28 cellular contexts compared by ENCODE assay signal in the genomic region with DNA sequence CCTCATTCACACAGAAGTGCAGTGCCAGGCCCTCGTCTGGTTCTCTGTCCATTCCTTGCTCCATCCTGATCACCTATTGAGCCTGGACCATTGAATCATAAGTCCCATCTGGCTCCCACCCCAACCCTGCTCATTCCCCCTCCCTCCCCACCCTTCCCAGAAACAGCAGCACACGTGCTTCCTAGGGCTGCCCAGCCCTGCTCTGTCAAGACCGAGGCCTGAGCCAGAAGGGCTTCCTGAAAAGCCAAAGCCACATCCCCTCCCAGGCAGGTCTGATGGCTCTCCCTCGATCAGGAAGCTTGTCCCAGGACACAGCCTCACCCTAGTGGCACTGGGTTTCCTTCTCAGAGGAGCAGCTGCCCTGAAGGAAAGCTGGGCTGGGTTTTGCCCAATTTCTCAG.
"Had no signal": no experiment of that assay in that cellular context is flagged by ENCODE, and none has a peak within 500 bp of the region (broad histone marks: within the 10 kb centered on the region; RNA-seq: fewer than 3 reads in every experiment).

No MANE protein-coding gene starts in this region.

- H3K36me3 Mint-ChIP-seq: activated naive CD8-positive, alpha-beta T cell; naive B cell; T-cell had no signal

- H3K4me1 ChIP-seq: foreskin keratinocyte, left lung, prostate gland, thyroid gland, upper lobe of right lung had no signal

- H3K36me3 ChIP-seq: brain microvascular endothelial cell, left lung, ovary, prostate gland, thyroid gland, upper lobe of right lung had no signal

- H3K27ac ChIP-seq: brain microvascular endothelial cell, foreskin keratinocyte, left lung, ovary, prostate gland, thyroid gland, upper lobe of right lung had no signal

- FAIRE-seq: astrocyte had no signal

- H3K4me3 Mint-ChIP-seq: activated naive CD8-positive, alpha-beta T cell; activated T-cell treated with anti-CD3 and anti-CD28 coated beads, Interleukin-2, amount 50 U/mL, for 72 hours; dendritic cell treated with granulocyte-macrophage colony-stimulating factor and Interleukin-4, amounts not matched to agents 40 ng/mL and 50 ng/mL, for 4 days; endodermal cell; naive B cell; nephron progenitor cell; stimulated activated naive CD8-positive, alpha-beta T cell treated with anti-CD3 and anti-CD28 coated beads, Interleukin-15, amount 100 ng/mL, for 72 hours; T-cell; T-helper 2 cell treated with Interferon-gamma antibody and Interleukin-4, amounts not matched to agents 5 μg/mL and 100 μg/mL, for 36 hours had no signal

- H3K4me3 ChIP-seq: left lung, ovary, prostate gland, skin epidermis, thyroid gland, upper lobe of right lung had no signal

- H3K27me3 ChIP-seq: brain microvascular endothelial cell, left lung, ovary, thyroid gland had no signal

- H3K4me1 Mint-ChIP-seq: naive B cell; stimulated activated naive CD8-positive, alpha-beta T cell treated with anti-CD3 and anti-CD28 coated beads, Interleukin-15, amount 100 ng/mL, for 72 hours; T-cell had no signal

- DNase-seq: activated CD4-positive, alpha-beta T cell treated with anti-CD3 and anti-CD28 coated beads for 4 hours; activated CD4-positive, alpha-beta T cell treated with anti-CD3 and anti-CD28 coated beads, Interleukin-2, amount 50 U/mL, for 4 hours; activated effector memory CD4-positive, alpha-beta T cell treated with Interleukin-2 at 50 U/mL for 16 hours; activated naive CD4-positive, alpha-beta T cell treated with Interleukin-2 at 50 U/mL for 16 hours; activated T-cell treated with anti-CD3 and anti-CD28 coated beads for 4 hours; activated T-cell treated with anti-CD3 and anti-CD28 coated beads, Interleukin-2, amount 50 U/mL, for 72 hours; brain microvascular endothelial cell; central memory CD4-positive, alpha-beta T cell; endodermal cell; foreskin keratinocyte; kidney glomerular epithelial cell; left lung; naive B cell; nephron progenitor cell; ovary; stimulated activated CD4-positive, alpha-beta T cell treated with anti-CD3 and anti-CD28 coated beads, Interleukin-12 subunit alpha, Interleukin-12 subunit beta, amount 100 ng/mL, for 4 hours; stimulated activated CD4-positive, alpha-beta T cell treated with anti-CD3 and anti-CD28 coated beads, Interleukin-4, amount 100 ng/mL, for 1 hour; stimulated activated naive CD8-positive, alpha-beta T cell treated with anti-CD3 and anti-CD28 coated beads, Interleukin-15, amount 100 ng/mL, for 72 hours; T-cell; thyroid gland; upper lobe of right lung had no signal

- H3K9me3 ChIP-seq: left lung, ovary, prostate gland, thyroid gland, upper lobe of right lung had no signal

- ATAC-seq: activated T-cell treated with anti-CD3 and anti-CD28 coated beads, Interleukin-2, amount 50 U/mL, for 72 hours; esophagus mucosa; foreskin keratinocyte; left lung; stimulated activated naive CD8-positive, alpha-beta T cell treated with anti-CD3 and anti-CD28 coated beads, Interleukin-15, amount 100 ng/mL, for 72 hours; upper lobe of right lung had no signal

- H3K27ac Mint-ChIP-seq: activated naive CD8-positive, alpha-beta T cell; activated T-cell treated with anti-CD3 and anti-CD28 coated beads, Interleukin-2, amount 50 U/mL, for 72 hours; dendritic cell treated with granulocyte-macrophage colony-stimulating factor and Interleukin-4, amounts not matched to agents 40 ng/mL and 50 ng/mL, for 4 days; endodermal cell; nephron progenitor cell; T-cell; T-helper 2 cell treated with Interferon-gamma antibody and Interleukin-4, amounts not matched to agents 5 μg/mL and 100 μg/mL, for 36 hours had no signal
